ENCODE assay signal across 20 cellular contexts in genomic region chr3:9673752-9674151, GRCh38. TPM values are rescaled to one million over a fixed set of nuclear protein-coding genes. Genes with fewer than 3 reads are reported as not detected.
A peak's percentile ranks its signal among the peaks of the same experiment; 100 is the strongest.
DNase-seq lines count a peak whose midpoint lies in the region; ATAC-seq and TF ChIP-seq lines count a peak whose summit lies in the region.
"Had no signal": no experiment of that assay in that cellular context is flagged by ENCODE, and none has a peak within 500 bp of the region (broad histone marks: within the 10 kb centered on the region; RNA-seq: fewer than 3 reads in every experiment).

No MANE protein-coding gene starts in this region.

- H3K4me3 ChIP-seq in heart right ventricle (no peak overlapping the region), right cardiac atrium (ENCODE audit: low read length) (no peak overlapping the region), HEK293 (ENCODE audit: low read depth, low read length) (no peak overlapping the region)
- H3K4me3 ChIP-seq: BLaER1 had no signal

- peak overlapping the region in 8 of 10 donors; percentile 23 to 83 (median 68) for H3K27ac ChIP-seq in heart right ventricle
- peak overlapping the region; percentile 31 for H3K27ac ChIP-seq in right cardiac atrium (ENCODE audit: low read length)
- H3K27ac ChIP-seq in HEK293 (ENCODE audit: extremely low read depth, low read depth, low read length), result no peak overlapping the region
- H3K27ac ChIP-seq: BLaER1 had no signal

- CTCF ChIA-PET in HEK293 (lab: Yijun Ruan, JAX), result interaction anchor here (0.6 to 0.7 kb wide), 2 partner anchors 169 to 310 kb away, joined by 3 read pairs; no protein-coding TSS in a partner anchor

- H3K4me1 ChIP-seq in heart right ventricle (peaks cover 0 to 82% (median 60%) of the 10 kb centered on the region in 9 donors), right cardiac atrium (ENCODE audit: control insufficient read depth, insufficient read depth, low read length) (peaks cover 15% of the 10 kb centered on the region), HEK293 (ENCODE audit: control insufficient read depth, insufficient read depth, low read length) (no peaks in the 10 kb centered on the region)
- H3K4me1 ChIP-seq: BE2C, BLaER1 had no signal

- no peaks in the 10 kb centered on the region for H3K9me3 ChIP-seq in heart right ventricle
- H3K9me3 ChIP-seq in right cardiac atrium (ENCODE audit: control insufficient read depth, low read length), result no peaks in the 10 kb centered on the region
- no peaks in the 10 kb centered on the region for H3K9me3 ChIP-seq in HEK293 (ENCODE audit: control insufficient read depth, insufficient read depth, low read depth, low read length)
- H3K9me3 ChIP-seq: BE2C, BLaER1 had no signal

- POLR2A ChIA-PET in HEK293 (lab: Yijun Ruan, JAX), result no interaction called here

- no peaks in the 10 kb centered on the region for H3K27me3 ChIP-seq in heart right ventricle
- no peaks in the 10 kb centered on the region for H3K27me3 ChIP-seq in right cardiac atrium (ENCODE audit: control insufficient read depth, insufficient read depth)
- H3K27me3 ChIP-seq: BE2C, BLaER1 had no signal

- TF ChIP-seq CTCF in heart right ventricle (IDR thresholded peaks at IDR 0.05) (no peak), HEK293 (tag by site-specific recombination; IDR thresholded peaks at IDR 0.05) (no peak)

- intact Hi-C loops in heart right ventricle (cut with DNase I) (no loop called here), left ventricle myocardium superior (cut with micrococcal nuclease) (no loop called here), right cardiac atrium (cut with DNase I) (no loop called here), Right ventricle myocardium superior (cut with DNase I) (no loop called here)

- ATAC-seq in heart right ventricle, result no peak
- ATAC-seq in left ventricle myocardium superior, result no peak
- ATAC-seq in right cardiac atrium, result no peak
- ATAC-seq in Right ventricle myocardium superior (ENCODE audit: poor library complexity), result no peak

- WGBS in heart right ventricle, 2 donors, result 99 to 100% methylated on average over 2 of the region's 2 CpGs
- 98% methylated on average over 2 of the region's 2 CpGs for WGBS in right cardiac atrium

- peaks cover 0 to 100% (median 61%) of the 10 kb centered on the region in 9 donors for H3K36me3 ChIP-seq in heart right ventricle
- H3K36me3 ChIP-seq in HEK293 (ENCODE audit: control insufficient read depth in 2 of 2, insufficient read depth in 1 of 2, low read length in 2 of 2), result peaks cover 26 to 95% of the 10 kb centered on the region in 2 experiments

- DNase-seq in heart right ventricle (no peak), left ventricle myocardium superior (no peak), right cardiac atrium (no peak), Right ventricle myocardium superior (no peak), DMS153 (lab: John Stamatoyannopoulos, UW) (no peak)
- DNase-seq: 8988T; ACHN; BE2C; C1 segment of cervical spinal cord; CD4-positive, alpha-beta memory T cell; CD4-positive, CD25-positive, alpha-beta regulatory T cell; CD8-positive, alpha-beta memory T cell; COR-L47; DMS 273 treated with DMSO at 0.1 percent for 48 hours; DMS79 treated with DMSO at 0.1 percent for 48 hours; GF-D8 had no signal

TF ChIP-seq in HEK293, 187 proteins besides CTCF, POLR2A, EP300 and RAD21:
- peak; percentile 91 for TF ChIP-seq ZNF513 (tag by site-specific recombination; IDR thresholded peaks at IDR 0.05)
- TF ChIP-seq ZNF664 (tag by site-specific recombination; IDR thresholded peaks at IDR 0.05), result no peak
- TF ChIP-seq ZNF692 (tag by site-specific recombination; IDR thresholded peaks at IDR 0.05), result no peak
- no peak for TF ChIP-seq ZFP69B (tag by site-specific recombination; IDR thresholded peaks at IDR 0.05)
- no peak for TF ChIP-seq ZNF26 (tag by site-specific recombination; IDR thresholded peaks at IDR 0.05)

RNA-seq across cellular contexts. Expression of gene MTMR14, which starts 24.4 kb away (rescaled TPM):
- total RNA-seq in heart right ventricle (10 to 100 TPM; 28.9 to 49.6 (median 38.6) TPM), left ventricle myocardium superior (45.3 TPM), right cardiac atrium (10 to 100 TPM; 41.3 to 84.3 (median 47.2) TPM), Right ventricle myocardium superior (40.6 TPM)
- polyA plus RNA-seq in heart right ventricle (10 to 100 TPM; 24.2 to 48.4 TPM), right cardiac atrium (49.4 TPM)

RNA-seq across cellular contexts. Expression of gene CPNE9, which starts 29.9 kb away (rescaled TPM):
- total RNA-seq in heart right ventricle (under 1 TPM in 1 of 10 donors, not detected in 9; 0.46 TPM), left ventricle myocardium superior (not detected), right cardiac atrium (under 1 TPM in 3 of 4 donors, not detected in 1; 0.11 to 0.31 (median 0.15) TPM), Right ventricle myocardium superior (not detected)
- polyA plus RNA-seq in heart right ventricle (not detected), right cardiac atrium (0.07 TPM)
- total RNA-seq: A673; CD4-positive, CD25-positive, alpha-beta regulatory T cell had no signal
- polyA plus RNA-seq: AG04450; CD4-positive, alpha-beta memory T cell; CD4-positive, CD25-positive, alpha-beta regulatory T cell; CD8-positive, alpha-beta memory T cell had no signal

RNA-seq across cellular contexts. Expression of gene BRPF1, which starts 57.8 kb away (rescaled TPM):
- total RNA-seq in heart right ventricle, result 10 to 100 TPM in 4 of 10 donors, 1 to 10 TPM in 6; 7.3 to 15.1 (median 9.1) TPM
- 1 to 10 TPM; 7.3 to 8.5 TPM for polyA plus RNA-seq in heart right ventricle
- 9.9 TPM for total RNA-seq in left ventricle myocardium superior
- 10 to 100 TPM in 3 of 4 donors, 1 to 10 TPM in 1; 9.2 to 12.0 (median 11.7) TPM for total RNA-seq in right cardiac atrium
- 6.4 TPM for polyA plus RNA-seq in right cardiac atrium
- total RNA-seq in Right ventricle myocardium superior, result 7.5 TPM
